9 cellular contexts compared by ENCODE assay signal in the genomic region with DNA sequence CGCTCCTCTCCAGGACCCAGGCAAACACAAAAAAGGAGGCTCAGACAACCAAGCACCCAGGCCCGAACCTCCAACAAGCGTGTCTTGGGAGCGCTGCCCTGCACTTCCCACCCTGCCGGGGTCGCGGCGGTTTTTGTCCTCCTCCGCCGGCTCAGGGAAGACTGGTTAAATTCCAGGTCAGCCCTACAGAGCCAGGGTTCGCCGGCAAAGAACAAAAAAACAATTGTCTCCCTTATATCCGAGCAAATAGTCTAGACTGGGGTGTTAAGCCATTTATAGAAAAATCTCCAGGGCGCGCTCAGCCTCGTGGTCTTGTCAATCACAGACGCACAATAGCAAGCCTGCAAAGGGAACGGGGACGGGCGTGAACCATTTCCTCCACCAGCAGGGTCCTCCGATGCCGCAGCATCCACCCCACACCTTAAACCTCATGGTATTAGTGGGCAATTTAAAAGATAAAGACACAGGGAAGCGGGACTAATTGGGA. TPM values are rescaled to one million over a fixed set of nuclear protein-coding genes. Genes with fewer than 3 reads are reported as not detected.
DNase-seq lines count a peak whose midpoint lies in the region; ATAC-seq lines count a peak whose summit lies in the region.
"Had no signal": no experiment of that assay in that cellular context is flagged by ENCODE, and none has a peak within 500 bp of the region (broad histone marks: within the 10 kb centered on the region; RNA-seq: fewer than 3 reads in every experiment).

No MANE protein-coding gene starts in this region.

- peak overlapping the region; percentile 91 for H3K4me3 Mint-ChIP-seq in activated CD8-positive, alpha-beta memory T cell treated with anti-CD3 and anti-CD28 coated beads, Interleukin-2, amount 10 ng/mL, durations not matched to agents 7 days and 5 days
- H3K4me3 Mint-ChIP-seq in dendritic cell treated with granulocyte-macrophage colony-stimulating factor and Interleukin-4, amounts not matched to agents 40 ng/mL and 50 ng/mL, for 4 days, result peak overlapping the region; percentile 91
- H3K4me3 Mint-ChIP-seq in memory B cell, result peak overlapping the region; percentile 91

- no peak overlapping the region for H3K27ac ChIP-seq in thymus (ENCODE audit: low read depth)

- H3K36me3 Mint-ChIP-seq in activated CD8-positive, alpha-beta memory T cell treated with anti-CD3 and anti-CD28 coated beads, Interleukin-2, amount 10 ng/mL, durations not matched to agents 7 days and 5 days, result peaks cover 17% of the 10 kb centered on the region
- H3K36me3 Mint-ChIP-seq in dendritic cell treated with granulocyte-macrophage colony-stimulating factor and Interleukin-4, amounts not matched to agents 40 ng/mL and 50 ng/mL, for 4 days (ENCODE audit: low read depth), result peaks cover 8% of the 10 kb centered on the region
- H3K36me3 Mint-ChIP-seq in memory B cell, result no peaks in the 10 kb centered on the region

- H3K27ac Mint-ChIP-seq in activated CD8-positive, alpha-beta memory T cell treated with anti-CD3 and anti-CD28 coated beads, Interleukin-2, amount 10 ng/mL, durations not matched to agents 7 days and 5 days, result peak overlapping the region; percentile 92
- H3K27ac Mint-ChIP-seq in dendritic cell treated with granulocyte-macrophage colony-stimulating factor and Interleukin-4, amounts not matched to agents 40 ng/mL and 50 ng/mL, for 4 days, result no peak overlapping the region
- no peak overlapping the region for H3K27ac Mint-ChIP-seq in memory B cell

- CTCF ChIA-PET in activated CD8-positive, alpha-beta memory T cell treated with anti-CD3 and anti-CD28 coated beads, Interleukin-2, amount 10 ng/mL, durations not matched to agents 7 days and 5 days (lab: Charles Lee), result interaction anchor here (1.0 to 1.8 kb wide), 2 partner anchors 9 to 63 kb away, joined by 5 to 7 read pairs; no protein-coding TSS in a partner anchor

- intact Hi-C loops in dendritic cell treated with granulocyte-macrophage colony-stimulating factor and Interleukin-4, amounts not matched to agents 40 ng/mL and 50 ng/mL, for 4 days (cut with micrococcal nuclease), result loop anchor here (5.0 kb wide), 2 partner anchors 45 to 90 kb away; a partner anchor contains a TSS

- H3K4me3 ChIP-seq in thymus (ENCODE audit: low read length), result peak overlapping the region; percentile 63

- 30% methylated on average over 23 of the region's 23 CpGs for WGBS in thymus

- peaks cover 19% of the 10 kb centered on the region for H3K4me1 ChIP-seq in thymus (ENCODE audit: control insufficient read depth, insufficient read depth, low read length)

- H3K27me3 ChIP-seq in thymus (ENCODE audit: control insufficient read depth, insufficient read depth), result peaks cover 13% of the 10 kb centered on the region

- peaks cover 43% of the 10 kb centered on the region for H3K4me1 Mint-ChIP-seq in activated CD8-positive, alpha-beta memory T cell treated with anti-CD3 and anti-CD28 coated beads, Interleukin-2, amount 10 ng/mL, durations not matched to agents 7 days and 5 days
- H3K4me1 Mint-ChIP-seq in dendritic cell treated with granulocyte-macrophage colony-stimulating factor and Interleukin-4, amounts not matched to agents 40 ng/mL and 50 ng/mL, for 4 days (ENCODE audit: low read depth), result peaks cover 46% of the 10 kb centered on the region
- H3K4me1 Mint-ChIP-seq in memory B cell, result peaks cover 9% of the 10 kb centered on the region

- ATAC-seq in activated CD8-positive, alpha-beta memory T cell treated with anti-CD3 and anti-CD28 coated beads, Interleukin-2, amount 10 ng/mL, durations not matched to agents 7 days and 5 days, result peak; percentile 31
- ATAC-seq in memory B cell (ENCODE audit: low read depth) (no peak), HG02981 (IDR thresholded peaks at IDR 0.05; ENCODE audit: unreplicated experiment) (no peak)
- ATAC-seq: Panc1 had no signal

- no peaks in the 10 kb centered on the region for H3K9me3 ChIP-seq in thymus (ENCODE audit: control insufficient read depth)

- peak; percentile 62 for DNase-seq in activated CD8-positive, alpha-beta memory T cell treated with anti-CD3 and anti-CD28 coated beads, Interleukin-2, amount 10 ng/mL, durations not matched to agents 7 days and 5 days
- DNase-seq in activated CD8-positive, alpha-beta memory T cell treated with anti-CD3 and anti-CD28 coated beads for 24 hours, result no peak
- no peak for DNase-seq in memory B cell (ENCODE audit: low spot score in 2 of 2)
- no peak for DNase-seq in SHP77 treated with DMSO at 0.1 percent for 48 hours (lab: John Stamatoyannopoulos, UW)
- DNase-seq in NCI-H510A treated with DMSO at 0.1 percent for 48 hours (lab: John Stamatoyannopoulos, UW), result no peak

- H3K36me3 ChIP-seq in thymus (ENCODE audit: control insufficient read depth, insufficient read depth), result no peaks in the 10 kb centered on the region

- H3K27me3 Mint-ChIP-seq in activated CD8-positive, alpha-beta memory T cell treated with anti-CD3 and anti-CD28 coated beads, Interleukin-2, amount 10 ng/mL, durations not matched to agents 7 days and 5 days, result peaks cover 6% of the 10 kb centered on the region
- peaks cover 17% of the 10 kb centered on the region for H3K27me3 Mint-ChIP-seq in dendritic cell treated with granulocyte-macrophage colony-stimulating factor and Interleukin-4, amounts not matched to agents 40 ng/mL and 50 ng/mL, for 4 days
- peaks cover 8% of the 10 kb centered on the region for H3K27me3 Mint-ChIP-seq in memory B cell

- no peaks in the 10 kb centered on the region for H3K9me3 Mint-ChIP-seq in activated CD8-positive, alpha-beta memory T cell treated with anti-CD3 and anti-CD28 coated beads, Interleukin-2, amount 10 ng/mL, durations not matched to agents 7 days and 5 days (ENCODE audit: low read depth)
- no peaks in the 10 kb centered on the region for H3K9me3 Mint-ChIP-seq in dendritic cell treated with granulocyte-macrophage colony-stimulating factor and Interleukin-4, amounts not matched to agents 40 ng/mL and 50 ng/mL, for 4 days
- no peaks in the 10 kb centered on the region for H3K9me3 Mint-ChIP-seq in memory B cell

RNA-seq across cellular contexts. Expression of a gene that starts 46.9 kb away (rescaled TPM):
- 10 to 100 TPM; 18.9 to 48.3 TPM for total RNA-seq in activated CD8-positive, alpha-beta memory T cell treated with anti-CD3 and anti-CD28 coated beads, Interleukin-2, amount 10 ng/mL, durations not matched to agents 7 days and 5 days
- 6.0 TPM for polyA plus RNA-seq in thymus
